In genomic region chr2:176891857-176892256, GRCh38 we compare ENCODE assay signal across 21 cellular contexts.
A peak's percentile ranks its signal among the peaks of the same experiment; 100 is the strongest.
DNase-seq lines count a peak whose midpoint lies in the region; ATAC-seq and TF ChIP-seq lines count a peak whose summit lies in the region.
"Had no signal": no experiment of that assay in that cellular context is flagged by ENCODE, and none has a peak within 500 bp of the region (broad histone marks: within the 10 kb centered on the region; RNA-seq: fewer than 3 reads in every experiment).

No MANE protein-coding gene starts in this region.

- no peak overlapping the region for H3K9ac ChIP-seq in SK-N-SH

- H4K20me1 ChIP-seq in SK-N-SH (ENCODE audit: insufficient read depth): no peaks in the 10 kb centered on the region

- TF ChIP-seq RAD21 in SK-N-SH (IDR thresholded peaks at IDR 0.05; ENCODE audit: low read length): no peak

- H3K27me3 ChIP-seq in SK-N-SH (ENCODE audit: insufficient read depth): no peaks in the 10 kb centered on the region
- H3K27me3 ChIP-seq: BE2C had no signal

- peak; percentile 38 for DNase-seq in NCI-H2029 (lab: John Stamatoyannopoulos, UW)
- DNase-seq in NCI-H2029 treated with DMSO at 0.1 percent for 48 hours (lab: John Stamatoyannopoulos, UW): no peak
- DNase-seq in SK-N-SH: no peak
- DNase-seq in SK-N-DZ (ENCODE audit: low spot score): peak; percentile 5
- no peak for DNase-seq in activated gamma-delta T cell treated with Interleukin-2 at 50 U/mL for 16 hours
- DNase-seq: ACHN; BE2C; C1 segment of cervical spinal cord; CD4-positive, CD25-positive, alpha-beta regulatory T cell; CD8-positive, alpha-beta memory T cell; COR-L47; DMS 273 treated with DMSO at 0.1 percent for 48 hours; DMS79; GDM1; H7; HFFc6 had no signal

- H3K4me1 ChIP-seq in SK-N-SH (ENCODE audit: control insufficient read depth in 1 of 2, insufficient read depth in 2 of 2, low read depth in 1 of 2, low read length in 1 of 2): no peaks in the 10 kb centered on the region
- H3K4me1 ChIP-seq: BE2C had no signal

- H3K4me1 Mint-ChIP-seq in activated T-helper 17 cell treated with anti-CD3 and anti-CD28 coated beads, Interleukin-2, amount 50 U/mL, for 72 hours: no peaks in the 10 kb centered on the region
- H3K4me1 Mint-ChIP-seq: CD4-positive, CD25-positive, alpha-beta regulatory T cell; CD8-positive, alpha-beta memory T cell; GM23338 had no signal

- no peak overlapping the region for H3K4me3 ChIP-seq in SK-N-SH (ENCODE audit: low read depth in 2 of 2, low read length in 1 of 2)
- H3K4me3 ChIP-seq: GM23338 had no signal

- H3F3A ChIP-seq in SK-N-SH (replicated peaks; ENCODE audit: insufficient read depth): no peaks in the 10 kb centered on the region

- TF ChIP-seq EP300 in SK-N-SH (IDR thresholded peaks at IDR 0.05; ENCODE audit: borderline replicate concordance in 1 of 2, low read depth in 1 of 2, low read length in 1 of 2): no peak

- no peak for ATAC-seq in SK-N-SH treated with all-trans-retinoic acid at 6 μM for 48 hours
- ATAC-seq in activated T-helper 17 cell treated with anti-CD3 and anti-CD28 coated beads, Interleukin-2, amount 50 U/mL, for 72 hours (replicated peaks): no peak
- ATAC-seq: GM23338, HCT116 had no signal

- no peak overlapping the region for H3K4me3 Mint-ChIP-seq in activated T-helper 17 cell treated with anti-CD3 and anti-CD28 coated beads, Interleukin-2, amount 50 U/mL, for 72 hours
- H3K4me3 Mint-ChIP-seq: CD4-positive, CD25-positive, alpha-beta regulatory T cell; CD8-positive, alpha-beta memory T cell; GM23338; HFFc6 had no signal

- H3K27ac ChIP-seq in SK-N-SH (ENCODE audit: low read depth in 2 of 2, low read length in 1 of 2): no peak overlapping the region
- H3K27ac ChIP-seq: HL-60 had no signal

- H3K9me3 ChIP-seq in SK-N-SH: no peaks in the 10 kb centered on the region
- H3K9me3 ChIP-seq: BE2C had no signal

- H3K27ac Mint-ChIP-seq in activated T-helper 17 cell treated with anti-CD3 and anti-CD28 coated beads, Interleukin-2, amount 50 U/mL, for 72 hours: no peak overlapping the region
- H3K27ac Mint-ChIP-seq: CD4-positive, CD25-positive, alpha-beta regulatory T cell; CD8-positive, alpha-beta memory T cell; GM23338; HFFc6 had no signal

- no peaks in the 10 kb centered on the region for H3K9me2 ChIP-seq in SK-N-SH

- CTCF ChIA-PET in SK-N-SH (lab: Yijun Ruan, JAX): interaction anchor here (1.3 kb wide), 1 partner anchor 257 kb away, joined by 3 read pairs; no protein-coding TSS in a partner anchor

- no peaks in the 10 kb centered on the region for H3K36me3 ChIP-seq in SK-N-SH (replicated peaks in 1 of 2; ENCODE audit: control insufficient read depth in 1 of 2, insufficient read depth in 2 of 2, low read length in 1 of 2)
- H3K36me3 ChIP-seq: BE2C had no signal

- POLR2A ChIA-PET in SK-N-SH (lab: Yijun Ruan, JAX): no interaction called here

- H3K4me2 ChIP-seq in SK-N-SH: no peak overlapping the region
- H3K4me2 ChIP-seq: GM23338 had no signal

- no peaks in the 10 kb centered on the region for H3K79me2 ChIP-seq in SK-N-SH (ENCODE audit: insufficient read depth)

- TF ChIP-seq CTCF in SK-N-SH (IDR thresholded peaks at IDR 0.05): no peak

- no peaks in the 10 kb centered on the region for H3K9me3 Mint-ChIP-seq in activated T-helper 17 cell treated with anti-CD3 and anti-CD28 coated beads, Interleukin-2, amount 50 U/mL, for 72 hours
- H3K9me3 Mint-ChIP-seq: CD4-positive, CD25-positive, alpha-beta regulatory T cell; CD8-positive, alpha-beta memory T cell; GM23338 had no signal

- H2AFZ ChIP-seq in SK-N-SH (ENCODE audit: low read depth): no peak overlapping the region
- H2AFZ ChIP-seq: GM23338 had no signal

- H3K27me3 Mint-ChIP-seq in activated T-helper 17 cell treated with anti-CD3 and anti-CD28 coated beads, Interleukin-2, amount 50 U/mL, for 72 hours: peaks cover 3% of the 10 kb centered on the region

- no peaks in the 10 kb centered on the region for H3K36me3 Mint-ChIP-seq in activated T-helper 17 cell treated with anti-CD3 and anti-CD28 coated beads, Interleukin-2, amount 50 U/mL, for 72 hours (ENCODE audit: low read depth)
- H3K36me3 Mint-ChIP-seq: CD4-positive, CD25-positive, alpha-beta regulatory T cell; CD8-positive, alpha-beta memory T cell had no signal

- WGBS in SK-N-SH (ENCODE audit: low lambda C conversion rate): 20% methylated on average over 1 of the region's 1 CpG

TF ChIP-seq in SK-N-SH, 30 proteins besides CTCF, POLR2A, EP300 and RAD21:
- TF ChIP-seq FOXM1 (IDR thresholded peaks at IDR 0.05; ENCODE audit: low read depth) (no peak), GATA2 (CRISPR knock-in tag; IDR thresholded peaks at IDR 0.05) (peak; percentile 18; the same call in 1 of the 2 replicates)
TF ChIP-seq in SK-N-SH: peak in this region for 1.

TF ChIP-seq in SK-N-SH treated with all-trans-retinoic acid at 6 μM for 48 hours, 23 proteins besides CTCF, POLR2A, EP300 and RAD21 (continues in another document):
- no peak for TF ChIP-seq GLIS3 (CRISPR knock-in tag; IDR thresholded peaks at IDR 0.05)
- no peak for TF ChIP-seq OSR1 (CRISPR knock-in tag; IDR thresholded peaks at IDR 0.05)
- no peak for TF ChIP-seq SNAI2 (CRISPR knock-in tag; IDR thresholded peaks at IDR 0.05)
- TF ChIP-seq ZFP3 (CRISPR knock-in tag; IDR thresholded peaks at IDR 0.05): no peak
- TF ChIP-seq TSHZ2 (CRISPR knock-in tag; IDR thresholded peaks at IDR 0.05): no peak
- TF ChIP-seq ZNF70 (CRISPR knock-in tag; IDR thresholded peaks at IDR 0.05): no peak
- no peak for TF ChIP-seq PATZ1 (CRISPR knock-in tag; IDR thresholded peaks at IDR 0.05; ENCODE audit: borderline replicate concordance)
- no peak for TF ChIP-seq PPARA (CRISPR knock-in tag; IDR thresholded peaks at IDR 0.05; ENCODE audit: borderline replicate concordance)
- TF ChIP-seq ZNF565 (CRISPR knock-in tag; conservative IDR thresholded peaks at IDR 0.05; ENCODE audit: low read depth): no peak
- no peak for TF ChIP-seq ESRRG (CRISPR knock-in tag; IDR thresholded peaks at IDR 0.05)
- no peak for TF ChIP-seq ZFP30 (CRISPR knock-in tag; IDR thresholded peaks at IDR 0.05)
- no peak for TF ChIP-seq ARNTL (CRISPR knock-in tag; IDR thresholded peaks at IDR 0.05; ENCODE audit: borderline replicate concordance, low read depth)
- no peak for TF ChIP-seq CSRNP3 (CRISPR knock-in tag; IDR thresholded peaks at IDR 0.05)
- TF ChIP-seq TCF4 (CRISPR knock-in tag; IDR thresholded peaks at IDR 0.05; ENCODE audit: borderline replicate concordance): no peak
- TF ChIP-seq ZC3H10 (CRISPR knock-in tag; IDR thresholded peaks at IDR 0.05): no peak
- no peak for TF ChIP-seq BACH2 (CRISPR knock-in tag; IDR thresholded peaks at IDR 0.05; ENCODE audit: borderline replicate concordance)

Comparison
In these comparisons a context has a peak if more than half of its experiments do, and no peak if none do; other contexts are left out.
1. DNase-seq: peak in NCI-H2029 (single experiment) and SK-N-DZ (single experiment); none in NCI-H2029 treated with DMSO at 0.1 percent for 48 hours (single experiment), SK-N-SH (single experiment) and activated gamma-delta T cell treated with Interleukin-2 at 50 U/mL for 16 hours (single experiment).